Comparison of ENCODE assay signal across 8 cellular contexts in genomic region chr15:52256930-52257733, GRCh38. TPM values are rescaled to one million over a fixed set of nuclear protein-coding genes. Genes with fewer than 3 reads are reported as not detected.
DNase-seq lines count a peak whose midpoint lies in the region; ATAC-seq and TF ChIP-seq lines count a peak whose summit lies in the region.
"Had no signal": no experiment of that assay in that cellular context is flagged by ENCODE, and none has a peak within 500 bp of the region (broad histone marks: within the 10 kb centered on the region; RNA-seq: fewer than 3 reads in every experiment).

No MANE protein-coding gene starts in this region.

- no peaks in the 10 kb centered on the region for H3K36me3 ChIP-seq in DND-41 (ENCODE audit: insufficient read depth, low read length)
- no peaks in the 10 kb centered on the region for H3K36me3 ChIP-seq in psoas muscle (ENCODE audit: insufficient read depth in 1 of 2, low read depth in 1 of 2)

- peak overlapping the region; percentile 7 for H2AFZ ChIP-seq in DND-41 (ENCODE audit: low read depth, low read length)

- H3K79me2 ChIP-seq in DND-41 (ENCODE audit: insufficient read depth, low read length) = no peaks in the 10 kb centered on the region

- H3K4me2 ChIP-seq in DND-41 (ENCODE audit: insufficient read depth, low read length) = peak overlapping the region; percentile 57

- H3K4me1 ChIP-seq in DND-41 (ENCODE audit: insufficient read depth, low read length) (peaks cover 21% of the 10 kb centered on the region), psoas muscle (peaks cover 16% of the 10 kb centered on the region)

- intact Hi-C loops in psoas muscle (cut with DNase I) = loop anchor here (1.0 to 10.0 kb wide), 4 partner anchors 78 to 478 kb away; partner anchors contain the start of gene ARPP19 (in 1 of the 2)

- 0 out of 4 replicates have a peak overlapping the region, but pooled peaks of 1 of the 2 experiments have one; percentile 40 for H3K4me3 ChIP-seq in DND-41 (ENCODE audit: low read depth in 1 of 2, low read length in 2 of 2)
- H3K4me3 ChIP-seq in psoas muscle = peak overlapping the region; percentile 20
- H3K4me3 ChIP-seq in coronary artery = no peak overlapping the region

- DNase-seq in DND-41 (peak; percentile 40), NAMALWA (ENCODE audit: low spot score) (peak; percentile 9), cerebellar cortex (ENCODE audit: low spot score) (peak; percentile 42), psoas muscle (no peak), coronary artery (ENCODE audit: low spot score) (no peak), mucosa of gallbladder (ENCODE audit: low spot score) (no peak), cortex of kidney (lab: John Stamatoyannopoulos, UW) (no peak)

- no peak overlapping the region for H3K27ac ChIP-seq in DND-41 (ENCODE audit: low read length)
- H3K27ac ChIP-seq in psoas muscle = peak overlapping the region; percentile 48
- H3K27ac ChIP-seq in coronary artery = no peak overlapping the region

- 26 to 28% (median 27%) methylated on average over 10 of the region's 10 CpGs for WGBS in psoas muscle, 3 donors

- H3K9me3 ChIP-seq in DND-41 (ENCODE audit: insufficient read depth, low read length, severe bottlenecking) = no peaks in the 10 kb centered on the region
- no peaks in the 10 kb centered on the region for H3K9me3 ChIP-seq in psoas muscle

- TF ChIP-seq CTCF in DND-41 (IDR thresholded peaks at IDR 0.05; ENCODE audit: borderline replicate concordance, extremely low read depth, low read length, poor library complexity, severe bottlenecking) = no peak
- no peak for TF ChIP-seq CTCF in psoas muscle (IDR thresholded peaks at IDR 0.05)
- no peak for TF ChIP-seq CTCF in coronary artery (IDR thresholded peaks at IDR 0.05)

- ATAC-seq in DND-41 (ENCODE audit: insufficient read depth, low read depth) = peak; percentile 56
- ATAC-seq in psoas muscle = peak; percentile 38 to 65 (median 44)

- H3K27me3 ChIP-seq in DND-41 (ENCODE audit: insufficient read depth, low read length, poor library complexity) = no peaks in the 10 kb centered on the region
- H3K27me3 ChIP-seq in psoas muscle (ENCODE audit: insufficient read depth in 3 of 3, low read length in 2 of 3) = no peaks in the 10 kb centered on the region

- H3K9ac ChIP-seq in DND-41 (ENCODE audit: low read depth, low read length) = no peak overlapping the region

- H4K20me1 ChIP-seq in DND-41 (ENCODE audit: insufficient read depth, low read length) = no peaks in the 10 kb centered on the region

RNA-seq across cellular contexts. Expression of gene MYO5C, which starts 38.5 kb away (rescaled TPM):
- total RNA-seq in psoas muscle (1 to 10 TPM; 1.2 to 3.0 (median 2.2) TPM), mucosa of gallbladder (40.1 TPM)
- polyA plus RNA-seq in psoas muscle = under 1 TPM; 0.53 to 0.77 (median 0.75) TPM
- total RNA-seq: fibroblast of villous mesenchyme had no signal

Comparison
In these comparisons a context has a peak if more than half of its experiments do, and no peak if none do; other contexts are left out.
1. DNase-seq: peak in DND-41 (single experiment), NAMALWA (single experiment) and cerebellar cortex (single experiment); none in psoas muscle (0 of 2), coronary artery (single experiment), mucosa of gallbladder (single experiment) and cortex of kidney (single experiment).
2. RNA of gene MYO5C, which starts 38.5 kb away (total RNA-seq): 40.1 TPM in mucosa of gallbladder (single experiment); 1.2 to 3.0 TPM in psoas muscle; every median in the first group is over 10 times any median in the second.